ENCODE assay signal across 1 cellular context in genomic region chr16:30445408-30446202, GRCh38.
TF ChIP-seq lines count a peak whose summit lies in the region.

TSS of gene SEPHS2 (minus strand) at chr16:30445874. CDS start at chr16:30445727, 147 bp downstream.

TF ChIP-seq in K562, 482 proteins besides CTCF, POLR2A, EP300 and RAD21 (continued from another document and continues in another):
- TF ChIP-seq ZBTB11 (CRISPR knock-in tag; IDR thresholded peaks at IDR 0.05) (peak in 1 of 3 experiments; percentile 67; a peak in 2 of 6 replicates), GABPA (tag; conservative IDR thresholded peaks at IDR 0.05; ENCODE audit: low read depth) (peak; percentile 84), DIDO1 (tag; IDR thresholded peaks at IDR 0.05; ENCODE audit: low read depth) (no peak), MTA3 (IDR thresholded peaks at IDR 0.05; ENCODE audit: borderline replicate concordance) (peak; percentile 100), SIN3B (IDR thresholded peaks at IDR 0.05; ENCODE audit: low read depth) (no peak), TAF1 (IDR thresholded peaks at IDR 0.05; ENCODE audit: control insufficient read depth, extremely low read depth, insufficient read depth, low read length, severe bottlenecking) (peak; percentile 78), CHD7 (IDR thresholded peaks at IDR 0.05; ENCODE audit: low read depth, low read length) (no peak), VEZF1 (CRISPR knock-in tag; IDR thresholded peaks at IDR 0.05) (peak; percentile 58), TSC22D4 (tag; IDR thresholded peaks at IDR 0.05) (no peak), CBFA2T3 (IDR thresholded peaks at IDR 0.05) (no peak), GABPB2 (CRISPR knock-in tag; conservative IDR thresholded peaks at IDR 0.05) (no peak), KDM5B (IDR thresholded peaks at IDR 0.05; ENCODE audit: insufficient replicate concordance, low read depth, low read length) (peak; percentile 98), BMI1 (IDR thresholded peaks at IDR 0.05; ENCODE audit: low read length) (no peak), PYGO2 (tag; IDR thresholded peaks at IDR 0.05) (no peak), NCOA4 (IDR thresholded peaks at IDR 0.05; ENCODE audit: partially characterized antibody) (no peak), CSDE1 (IDR thresholded peaks at IDR 0.05) (no peak), ZC3H8 (IDR thresholded peaks at IDR 0.05) (no peak), HMGN3 (IDR thresholded peaks at IDR 0.05; ENCODE audit: borderline replicate concordance, extremely low read depth, insufficient read length, low read depth, low read length) (peak; percentile 82), SMARCB1 (IDR thresholded peaks at IDR 0.05; ENCODE audit: insufficient read length, low read depth) (no peak), TCFL5 (CRISPR knock-in tag; conservative IDR thresholded peaks at IDR 0.05) (no peak), TAF9B (IDR thresholded peaks at IDR 0.05; ENCODE audit: partially characterized antibody) (peak; percentile 68)
- TF ChIP-seq, protein P1, sequence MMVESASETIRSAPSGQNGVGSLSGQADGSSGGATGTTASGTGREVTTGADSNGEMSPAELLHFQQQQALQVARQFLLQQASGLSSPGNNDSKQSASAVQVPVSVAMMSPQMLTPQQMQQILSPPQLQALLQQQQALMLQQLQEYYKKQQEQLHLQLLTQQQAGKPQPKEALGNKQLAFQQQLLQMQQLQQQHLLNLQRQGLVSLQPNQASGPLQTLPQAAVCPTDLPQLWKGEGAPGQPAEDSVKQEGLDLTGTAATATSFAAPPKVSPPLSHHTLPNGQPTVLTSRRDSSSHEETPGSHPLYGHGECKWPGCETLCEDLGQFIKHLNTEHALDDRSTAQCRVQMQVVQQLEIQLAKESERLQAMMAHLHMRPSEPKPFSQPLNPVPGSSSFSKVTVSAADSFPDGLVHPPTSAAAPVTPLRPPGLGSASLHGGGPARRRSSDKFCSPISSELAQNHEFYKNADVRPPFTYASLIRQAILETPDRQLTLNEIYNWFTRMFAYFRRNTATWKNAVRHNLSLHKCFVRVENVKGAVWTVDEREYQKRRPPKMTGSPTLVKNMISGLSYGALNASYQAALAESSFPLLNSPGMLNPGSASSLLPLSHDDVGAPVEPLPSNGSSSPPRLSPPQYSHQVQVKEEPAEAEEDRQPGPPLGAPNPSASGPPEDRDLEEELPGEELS (CRISPR knock-in tag; IDR thresholded peaks at IDR 0.05; ENCODE audit: borderline replicate concordance) = peak; percentile 19; the same call in 1 of the 2 replicates
- TF ChIP-seq, protein P2, sequence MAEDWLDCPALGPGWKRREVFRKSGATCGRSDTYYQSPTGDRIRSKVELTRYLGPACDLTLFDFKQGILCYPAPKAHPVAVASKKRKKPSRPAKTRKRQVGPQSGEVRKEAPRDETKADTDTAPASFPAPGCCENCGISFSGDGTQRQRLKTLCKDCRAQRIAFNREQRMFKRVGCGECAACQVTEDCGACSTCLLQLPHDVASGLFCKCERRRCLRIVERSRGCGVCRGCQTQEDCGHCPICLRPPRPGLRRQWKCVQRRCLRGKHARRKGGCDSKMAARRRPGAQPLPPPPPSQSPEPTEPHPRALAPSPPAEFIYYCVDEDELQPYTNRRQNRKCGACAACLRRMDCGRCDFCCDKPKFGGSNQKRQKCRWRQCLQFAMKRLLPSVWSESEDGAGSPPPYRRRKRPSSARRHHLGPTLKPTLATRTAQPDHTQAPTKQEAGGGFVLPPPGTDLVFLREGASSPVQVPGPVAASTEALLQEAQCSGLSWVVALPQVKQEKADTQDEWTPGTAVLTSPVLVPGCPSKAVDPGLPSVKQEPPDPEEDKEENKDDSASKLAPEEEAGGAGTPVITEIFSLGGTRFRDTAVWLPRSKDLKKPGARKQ (CRISPR knock-in tag; IDR thresholded peaks at IDR 0.05) = peak; percentile 90; the same call in 1 of the 2 replicates
- TF ChIP-seq, protein P3, sequence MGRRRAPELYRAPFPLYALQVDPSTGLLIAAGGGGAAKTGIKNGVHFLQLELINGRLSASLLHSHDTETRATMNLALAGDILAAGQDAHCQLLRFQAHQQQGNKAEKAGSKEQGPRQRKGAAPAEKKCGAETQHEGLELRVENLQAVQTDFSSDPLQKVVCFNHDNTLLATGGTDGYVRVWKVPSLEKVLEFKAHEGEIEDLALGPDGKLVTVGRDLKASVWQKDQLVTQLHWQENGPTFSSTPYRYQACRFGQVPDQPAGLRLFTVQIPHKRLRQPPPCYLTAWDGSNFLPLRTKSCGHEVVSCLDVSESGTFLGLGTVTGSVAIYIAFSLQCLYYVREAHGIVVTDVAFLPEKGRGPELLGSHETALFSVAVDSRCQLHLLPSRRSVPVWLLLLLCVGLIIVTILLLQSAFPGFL (CRISPR knock-in tag; IDR thresholded peaks at IDR 0.05) = no peak
- TF ChIP-seq, protein P4, sequence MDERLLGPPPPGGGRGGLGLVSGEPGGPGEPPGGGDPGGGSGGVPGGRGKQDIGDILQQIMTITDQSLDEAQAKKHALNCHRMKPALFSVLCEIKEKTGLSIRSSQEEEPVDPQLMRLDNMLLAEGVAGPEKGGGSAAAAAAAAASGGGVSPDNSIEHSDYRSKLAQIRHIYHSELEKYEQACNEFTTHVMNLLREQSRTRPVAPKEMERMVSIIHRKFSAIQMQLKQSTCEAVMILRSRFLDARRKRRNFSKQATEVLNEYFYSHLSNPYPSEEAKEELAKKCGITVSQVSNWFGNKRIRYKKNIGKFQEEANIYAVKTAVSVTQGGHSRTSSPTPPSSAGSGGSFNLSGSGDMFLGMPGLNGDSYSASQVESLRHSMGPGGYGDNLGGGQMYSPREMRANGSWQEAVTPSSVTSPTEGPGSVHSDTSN (CRISPR knock-in tag; IDR thresholded peaks at IDR 0.05; ENCODE audit: low read depth) = peak; percentile 95
- TF ChIP-seq, protein P4 (tag; conservative IDR thresholded peaks at IDR 0.05; ENCODE audit: low read depth) = peak; percentile 100
- TF ChIP-seq, protein P5, sequence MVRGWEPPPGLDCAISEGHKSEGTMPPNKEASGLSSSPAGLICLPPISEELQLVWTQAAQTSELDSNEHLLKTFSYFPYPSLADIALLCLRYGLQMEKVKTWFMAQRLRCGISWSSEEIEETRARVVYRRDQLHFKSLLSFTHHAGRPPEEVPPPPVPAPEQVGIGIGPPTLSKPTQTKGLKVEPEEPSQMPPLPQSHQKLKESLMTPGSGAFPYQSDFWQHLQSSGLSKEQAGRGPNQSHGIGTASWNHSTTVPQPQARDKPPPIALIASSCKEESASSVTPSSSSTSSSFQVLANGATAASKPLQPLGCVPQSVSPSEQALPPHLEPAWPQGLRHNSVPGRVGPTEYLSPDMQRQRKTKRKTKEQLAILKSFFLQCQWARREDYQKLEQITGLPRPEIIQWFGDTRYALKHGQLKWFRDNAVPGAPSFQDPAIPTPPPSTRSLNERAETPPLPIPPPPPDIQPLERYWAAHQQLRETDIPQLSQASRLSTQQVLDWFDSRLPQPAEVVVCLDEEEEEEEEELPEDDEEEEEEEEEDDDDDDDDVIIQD (CRISPR knock-in tag; IDR thresholded peaks at IDR 0.05) = no peak
